Comparison of ENCODE assay signal across 9 cellular contexts in genomic region chr12:100146252-100146651, GRCh38.
"Had no signal": no experiment of that assay in that cellular context is flagged by ENCODE, and none has a peak within 500 bp of the region (broad histone marks: within the 10 kb centered on the region; RNA-seq: fewer than 3 reads in every experiment).

No MANE protein-coding gene starts in this region.

- H3K27ac Mint-ChIP-seq: H9 had no signal

- DNase-seq: GM23248, GOT3, H9, HCEC 1CT, KBM-7 had no signal

- H3K27ac ChIP-seq: GM23248, HL-60, KMS-11 had no signal

- H2AFZ ChIP-seq: GM23248 had no signal

- FAIRE-seq: H54, HTR-8/SVneo had no signal

- H3K4me3 Mint-ChIP-seq: H9 had no signal

- H3K4me3 ChIP-seq: GM23248 had no signal

- H3K9ac ChIP-seq: GM23248, KMS-11 had no signal

- H3K4me2 ChIP-seq: KMS-11 had no signal
